7 cellular contexts compared by ENCODE assay signal in genomic region chr5:156853055-156853454, GRCh38. TPM values are rescaled to one million over a fixed set of nuclear protein-coding genes. Genes with fewer than 3 reads are reported as not detected.
"Had no signal": no experiment of that assay in that cellular context is flagged by ENCODE, and none has a peak within 500 bp of the region (broad histone marks: within the 10 kb centered on the region; RNA-seq: fewer than 3 reads in every experiment).

No MANE protein-coding gene starts in this region.

RNA-seq across cellular contexts. Expression of gene PPP1R2B, which starts 3.0 kb away (rescaled TPM):
- total RNA-seq: activated CD4-positive, alpha-beta memory T cell treated with anti-CD3 and anti-CD28 coated beads, Interleukin-2, amount 10 ng/mL, durations not matched to agents 7 days and 5 days; activated naive CD8-positive, alpha-beta T cell treated with anti-CD3 and anti-CD28 coated beads for 36 hours; aorta; body of pancreas; chondrocyte; glomerular endothelial cell had no signal
- polyA plus RNA-seq: fibroblast of lung had no signal
